Comparison of ENCODE assay signal across 26 cellular contexts in the genomic region with DNA sequence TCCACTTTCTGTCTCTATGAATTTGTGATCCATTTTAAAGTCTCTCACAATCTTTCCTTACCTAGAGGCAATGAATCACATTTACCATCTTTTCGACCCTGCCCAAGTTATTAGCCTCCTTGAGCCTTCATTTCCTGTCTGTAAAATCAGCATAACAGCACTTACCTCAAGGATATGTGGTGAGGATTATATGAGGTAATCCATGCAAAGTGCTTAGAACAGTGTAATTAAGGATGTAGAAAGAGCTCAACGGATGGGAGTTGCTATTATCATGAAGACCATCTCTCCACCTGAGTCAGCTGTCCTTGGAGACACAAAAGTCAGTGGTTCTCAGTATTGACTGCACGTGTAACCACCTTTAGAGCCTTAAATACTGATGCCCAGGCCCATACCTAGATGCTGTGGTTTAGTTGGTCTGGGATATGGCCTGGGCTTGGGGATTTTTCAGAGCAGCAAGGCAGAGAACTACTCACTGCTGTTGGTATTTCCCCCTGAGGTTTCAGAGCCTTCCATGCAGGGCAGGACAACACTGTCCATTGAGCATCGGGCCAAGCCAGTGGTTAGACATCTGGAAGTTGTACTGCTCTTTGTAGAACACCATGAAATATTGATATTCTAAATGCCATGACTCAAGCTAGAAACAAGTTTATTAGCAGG. TPM values are rescaled to one million over a fixed set of nuclear protein-coding genes. Genes with fewer than 3 reads are reported as not detected.
DNase-seq lines count a peak whose midpoint lies in the region; ATAC-seq and TF ChIP-seq lines count a peak whose summit lies in the region.
"Had no signal": no experiment of that assay in that cellular context is flagged by ENCODE, and none has a peak within 500 bp of the region (broad histone marks: within the 10 kb centered on the region; RNA-seq: fewer than 3 reads in every experiment).

No MANE protein-coding gene starts in this region.

- 42% methylated on average over 4 of the region's 4 CpGs for WGBS in smooth muscle cell (ENCODE audit: low lambda C conversion rate)

- no peaks in the 10 kb centered on the region for H3K9me3 ChIP-seq in WERI-Rb-1 (ENCODE audit: severe bottlenecking)
- no peaks in the 10 kb centered on the region for H3K9me3 ChIP-seq in smooth muscle cell (replicated peaks; ENCODE audit: low read depth)
- H3K9me3 ChIP-seq: vagina had no signal

- H3K9me3 Mint-ChIP-seq in activated CD8-positive, alpha-beta T cell treated with anti-CD3 and anti-CD28 coated beads for 36 hours, result no peaks in the 10 kb centered on the region
- no peaks in the 10 kb centered on the region for H3K9me3 Mint-ChIP-seq in activated CD8-positive, alpha-beta T cell treated with anti-CD3 and anti-CD28 coated beads, Interleukin-2, amount 10 ng/mL, durations not matched to agents 7 days and 5 days (ENCODE audit: insufficient read depth)
- H3K9me3 Mint-ChIP-seq: activated T-cell treated with anti-CD3 and anti-CD28 coated beads, Interleukin-2, amount 50 U/mL, for 72 hours; CD8-positive, alpha-beta T cell; effector memory CD8-positive, alpha-beta T cell; neural progenitor cell; stimulated activated naive CD8-positive, alpha-beta T cell treated with anti-CD3 and anti-CD28 coated beads, Interleukin-15, Interleukin-2, amounts not matched to agents 100 ng/mL and 50 ng/mL, for 24 hours; T-helper 1 cell treated with Interleukin-12 subunit alpha and Interleukin-12 subunit beta and Interleukin-4 antibody, amounts not matched to agents 30 μg/mL and 1 μg/mL, for 36 hours had no signal

- CTCF ChIA-PET in activated CD8-positive, alpha-beta T cell treated with anti-CD3 and anti-CD28 coated beads for 36 hours (lab: Charles Lee), result interaction anchor here (1.6 kb wide), 1 partner anchor 10 kb away, joined by 6 read pairs; no protein-coding TSS in a partner anchor
- CTCF ChIA-PET in activated CD8-positive, alpha-beta T cell treated with anti-CD3 and anti-CD28 coated beads, Interleukin-2, amount 10 ng/mL, durations not matched to agents 7 days and 5 days (lab: Charles Lee), result interaction anchor here (0.6 to 1.5 kb wide), 2 partner anchors 150 to 210 kb away, joined by 3 read pairs; a partner anchor contains a TSS

- no peak overlapping the region for H3K27ac Mint-ChIP-seq in activated CD8-positive, alpha-beta T cell treated with anti-CD3 and anti-CD28 coated beads for 36 hours
- no peak overlapping the region for H3K27ac Mint-ChIP-seq in activated CD8-positive, alpha-beta T cell treated with anti-CD3 and anti-CD28 coated beads, Interleukin-2, amount 10 ng/mL, durations not matched to agents 7 days and 5 days
- H3K27ac Mint-ChIP-seq: activated T-cell treated with anti-CD3 and anti-CD28 coated beads, Interleukin-2, amount 50 U/mL, for 72 hours; CD8-positive, alpha-beta T cell; effector memory CD8-positive, alpha-beta T cell; neural progenitor cell; stimulated activated naive CD8-positive, alpha-beta T cell treated with anti-CD3 and anti-CD28 coated beads, Interleukin-15, Interleukin-2, amounts not matched to agents 100 ng/mL and 50 ng/mL, for 24 hours; T-helper 1 cell treated with Interleukin-12 subunit alpha and Interleukin-12 subunit beta and Interleukin-4 antibody, amounts not matched to agents 30 μg/mL and 1 μg/mL, for 36 hours had no signal

- no peaks in the 10 kb centered on the region for H3K79me2 ChIP-seq in smooth muscle cell (ENCODE audit: low read depth)
- H3K79me2 ChIP-seq: parathyroid adenoma had no signal

- H3K4me1 ChIP-seq in smooth muscle cell (ENCODE audit: low read depth), result peaks cover 8% of the 10 kb centered on the region
- H3K4me1 ChIP-seq: parathyroid adenoma, vagina had no signal

- H3K4me2 ChIP-seq in smooth muscle cell, result no peak overlapping the region
- H3K4me2 ChIP-seq: KMS-11, neural progenitor cell had no signal

- H3K36me3 Mint-ChIP-seq in activated CD8-positive, alpha-beta T cell treated with anti-CD3 and anti-CD28 coated beads for 36 hours (ENCODE audit: low read depth), result no peaks in the 10 kb centered on the region
- H3K36me3 Mint-ChIP-seq in activated CD8-positive, alpha-beta T cell treated with anti-CD3 and anti-CD28 coated beads, Interleukin-2, amount 10 ng/mL, durations not matched to agents 7 days and 5 days (ENCODE audit: low read depth), result no peaks in the 10 kb centered on the region
- H3K36me3 Mint-ChIP-seq: CD8-positive, alpha-beta T cell; neural progenitor cell had no signal

- H3K27me3 Mint-ChIP-seq in activated CD8-positive, alpha-beta T cell treated with anti-CD3 and anti-CD28 coated beads for 36 hours, result peaks cover 1% of the 10 kb centered on the region
- H3K27me3 Mint-ChIP-seq in activated CD8-positive, alpha-beta T cell treated with anti-CD3 and anti-CD28 coated beads, Interleukin-2, amount 10 ng/mL, durations not matched to agents 7 days and 5 days (ENCODE audit: low read depth), result peaks cover 3% of the 10 kb centered on the region
- H3K27me3 Mint-ChIP-seq: effector memory CD8-positive, alpha-beta T cell; stimulated activated naive CD8-positive, alpha-beta T cell treated with anti-CD3 and anti-CD28 coated beads, Interleukin-15, Interleukin-2, amounts not matched to agents 100 ng/mL and 50 ng/mL, for 24 hours had no signal

- DNase-seq in activated CD8-positive, alpha-beta T cell treated with anti-CD3 and anti-CD28 coated beads for 36 hours, result no peak
- no peak for DNase-seq in activated CD8-positive, alpha-beta T cell treated with anti-CD3 and anti-CD28 coated beads, Interleukin-2, amount 10 ng/mL, durations not matched to agents 7 days and 5 days
- DNase-seq in NCI-H1436 (lab: John Stamatoyannopoulos, UW) (peak; percentile 35), WERI-Rb-1 (peak; percentile 25), smooth muscle cell (lab: John Stamatoyannopoulos, UW; ENCODE audit: unreplicated experiment) (no peak), left colon (no peak)
- DNase-seq in activated CD8-positive, alpha-beta memory T cell treated with anti-CD3 and anti-CD28 coated beads for 24 hours, result no peak
- DNase-seq: activated naive CD4-positive, alpha-beta T cell treated with Interleukin-2 at 50 U/mL for 16 hours; activated T-cell treated with anti-CD3 and anti-CD28 coated beads, Interleukin-2, amount 50 U/mL, for 72 hours; CD8-positive, alpha-beta T cell; central memory CD4-positive, alpha-beta T cell; cortex of kidney; effector memory CD8-positive, alpha-beta T cell; left ventricle myocardium superior; NCI-H2107; NCI-H446; retina; small intestine had no signal

- ATAC-seq in activated CD8-positive, alpha-beta T cell treated with anti-CD3 and anti-CD28 coated beads for 36 hours, result peak; percentile 17
- no peak for ATAC-seq in activated CD8-positive, alpha-beta T cell treated with anti-CD3 and anti-CD28 coated beads, Interleukin-2, amount 10 ng/mL, durations not matched to agents 7 days and 5 days
- ATAC-seq in HG03520 (IDR thresholded peaks at IDR 0.05; ENCODE audit: unreplicated experiment) (no peak), left colon (no peak)
- ATAC-seq: activated T-cell treated with anti-CD3 and anti-CD28 coated beads, Interleukin-2, amount 50 U/mL, for 72 hours; CD8-positive, alpha-beta T cell; effector memory CD8-positive, alpha-beta T cell; left ventricle myocardium superior; SK-N-SH treated with all-trans-retinoic acid at 6 μM for 48 hours had no signal

- H3F3A ChIP-seq in smooth muscle cell (ENCODE audit: low read depth), result peaks cover 12% of the 10 kb centered on the region

- no peak overlapping the region for H2AFZ ChIP-seq in smooth muscle cell (ENCODE audit: low read depth)
- H2AFZ ChIP-seq: neural progenitor cell, parathyroid adenoma had no signal

- intact Hi-C loops in activated CD8-positive, alpha-beta T cell treated with anti-CD3 and anti-CD28 coated beads for 36 hours (cut with micrococcal nuclease), result no loop called here
- intact Hi-C loops in left colon (cut with DNase I, micrococcal nuclease), result no loop called here

- no peak overlapping the region for H3K4me3 ChIP-seq in WERI-Rb-1 (ENCODE audit: low read depth, low read length)
- no peak overlapping the region for H3K4me3 ChIP-seq in smooth muscle cell
- H3K4me3 ChIP-seq: neural progenitor cell, vagina had no signal

- no peaks in the 10 kb centered on the region for H4K20me1 ChIP-seq in smooth muscle cell (ENCODE audit: low read depth)

- H3K27me3 ChIP-seq in WERI-Rb-1 (ENCODE audit: insufficient read depth, low read depth, severe bottlenecking) (no peaks in the 10 kb centered on the region), smooth muscle cell (ENCODE audit: low read depth) (no peaks in the 10 kb centered on the region)
- H3K27me3 ChIP-seq: neural progenitor cell, vagina had no signal

- no peaks in the 10 kb centered on the region for H3K4me1 Mint-ChIP-seq in activated CD8-positive, alpha-beta T cell treated with anti-CD3 and anti-CD28 coated beads for 36 hours (ENCODE audit: low read depth)
- no peaks in the 10 kb centered on the region for H3K4me1 Mint-ChIP-seq in activated CD8-positive, alpha-beta T cell treated with anti-CD3 and anti-CD28 coated beads, Interleukin-2, amount 10 ng/mL, durations not matched to agents 7 days and 5 days (ENCODE audit: low read depth)

- H3K27ac ChIP-seq in WERI-Rb-1 (peak overlapping the region; percentile 59), smooth muscle cell (ENCODE audit: low read depth) (peak overlapping the region; percentile 20)
- H3K27ac ChIP-seq: KMS-11, neural progenitor cell, parathyroid adenoma, vagina had no signal

- no peak overlapping the region for H3K4me3 Mint-ChIP-seq in activated CD8-positive, alpha-beta T cell treated with anti-CD3 and anti-CD28 coated beads for 36 hours
- no peak overlapping the region for H3K4me3 Mint-ChIP-seq in activated CD8-positive, alpha-beta T cell treated with anti-CD3 and anti-CD28 coated beads, Interleukin-2, amount 10 ng/mL, durations not matched to agents 7 days and 5 days
- H3K4me3 Mint-ChIP-seq: activated T-cell treated with anti-CD3 and anti-CD28 coated beads, Interleukin-2, amount 50 U/mL, for 72 hours; CD8-positive, alpha-beta T cell; effector memory CD8-positive, alpha-beta T cell; neural progenitor cell; stimulated activated naive CD8-positive, alpha-beta T cell treated with anti-CD3 and anti-CD28 coated beads, Interleukin-15, Interleukin-2, amounts not matched to agents 100 ng/mL and 50 ng/mL, for 24 hours; T-helper 1 cell treated with Interleukin-12 subunit alpha and Interleukin-12 subunit beta and Interleukin-4 antibody, amounts not matched to agents 30 μg/mL and 1 μg/mL, for 36 hours had no signal

- H3K9ac ChIP-seq in smooth muscle cell (ENCODE audit: low read depth), result no peak overlapping the region
- H3K9ac ChIP-seq: KMS-11, neural progenitor cell, parathyroid adenoma had no signal

- POLR2A ChIA-PET in activated CD8-positive, alpha-beta T cell treated with anti-CD3 and anti-CD28 coated beads for 36 hours (lab: Charles Lee), result no interaction called here
- POLR2A ChIA-PET in activated CD8-positive, alpha-beta T cell treated with anti-CD3 and anti-CD28 coated beads, Interleukin-2, amount 10 ng/mL, durations not matched to agents 7 days and 5 days (lab: Charles Lee), result no interaction called here

- no peaks in the 10 kb centered on the region for H3K36me3 ChIP-seq in WERI-Rb-1
- no peaks in the 10 kb centered on the region for H3K36me3 ChIP-seq in smooth muscle cell (ENCODE audit: low read depth)
- H3K36me3 ChIP-seq: neural progenitor cell, vagina had no signal

- TF ChIP-seq CTCF in activated CD8-positive, alpha-beta T cell treated with anti-CD3 and anti-CD28 coated beads for 36 hours (IDR thresholded peaks at IDR 0.05), result no peak
- TF ChIP-seq CTCF in WERI-Rb-1 (IDR thresholded peaks at IDR 0.05; ENCODE audit: low read depth, low read length) (no peak), smooth muscle cell (IDR thresholded peaks at IDR 0.05; ENCODE audit: borderline replicate concordance, insufficient read depth, poor library complexity, severe bottlenecking) (no peak)

RNA-seq across cellular contexts. Expression of a gene that starts 55.8 kb away (rescaled TPM):
- total RNA-seq in activated CD8-positive, alpha-beta T cell treated with anti-CD3 and anti-CD28 coated beads for 36 hours, result 10 to 100 TPM; 23.6 to 23.7 TPM
- total RNA-seq in activated CD8-positive, alpha-beta T cell treated with anti-CD3 and anti-CD28 coated beads, Interleukin-2, amount 10 ng/mL, durations not matched to agents 7 days and 5 days, result 10 to 100 TPM; 29.2 to 29.5 TPM
- 17.9 and 21.9 TPM in 2 replicates for total RNA-seq in smooth muscle cell
- polyA plus RNA-seq in smooth muscle cell, result 35.5 and 37.0 TPM in 2 replicates
- total RNA-seq in left colon, result 10 to 100 TPM; 36.2 to 39.7 TPM

Comparison
In these comparisons a context has a peak if more than half of its experiments do, and no peak if none do; other contexts are left out.
1. DNase-seq: peak in NCI-H1436 (single experiment) and WERI-Rb-1 (single experiment); none in activated CD8-positive, alpha-beta T cell treated with anti-CD3 and anti-CD28 coated beads for 36 hours (single experiment), activated CD8-positive, alpha-beta T cell treated with anti-CD3 and anti-CD28 coated beads, Interleukin-2, amount 10 ng/mL, durations not matched to agents 7 days and 5 days (single experiment), smooth muscle cell (single experiment), left colon (0 of 2) and activated CD8-positive, alpha-beta memory T cell treated with anti-CD3 and anti-CD28 coated beads for 24 hours (single experiment).